Comparison of ENCODE assay signal across 31 cellular contexts in the genomic region with DNA sequence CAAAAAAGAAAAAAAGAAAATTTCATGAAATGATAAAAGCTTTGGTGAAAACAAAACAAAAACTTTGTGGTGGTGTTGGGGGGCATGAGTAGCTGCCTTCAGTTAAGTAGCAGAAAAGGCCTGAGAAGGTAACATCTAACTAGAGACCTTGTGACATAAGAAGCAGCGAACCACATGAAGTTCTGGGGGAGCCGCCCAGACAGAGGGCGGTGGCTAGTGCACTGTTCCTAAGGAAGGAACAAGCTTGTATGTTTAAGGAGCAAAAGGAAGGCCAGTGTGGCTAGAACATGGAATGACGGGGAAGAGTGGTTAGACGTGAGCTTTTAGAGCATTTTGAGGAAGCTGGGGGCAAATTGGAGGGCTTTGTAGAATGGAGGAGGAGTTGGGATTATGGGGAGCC. TPM values are rescaled to one million over a fixed set of nuclear protein-coding genes. Genes with fewer than 3 reads are reported as not detected.
"Had no signal": no experiment of that assay in that cellular context is flagged by ENCODE, and none has a peak within 500 bp of the region (broad histone marks: within the 10 kb centered on the region; RNA-seq: fewer than 3 reads in every experiment).

No MANE protein-coding gene starts in this region.

- H3K4me3 Mint-ChIP-seq: mesothelial cell of epicardium, naive B cell, nephron, type B pancreatic cell had no signal

- H3K9me3 ChIP-seq: esophagus squamous epithelium, mucosa of descending colon, prostate gland, right atrium auricular region, stomach, testis, tibial artery had no signal

- DNase-seq: cerebellar nuclear complex; effector CD8-positive, alpha-beta T cell; erythroblast; esophagus squamous epithelium; foreskin melanocyte; hypothalamus; immature natural killer cell; left ventricle myocardium superior; mesenchymal stem cell; mucosa of descending colon; naive B cell; nucleus accumbens; stimulated activated CD4-positive, alpha-beta T cell treated with anti-CD3 and anti-CD28 coated beads, Interleukin-12 subunit alpha, Interleukin-12 subunit beta, amount 100 ng/mL, for 4 hours; stimulated activated CD4-positive, alpha-beta T cell treated with anti-CD3 and anti-CD28 coated beads, Interleukin-1b, Interleukin-23, amount 100 ng/mL, for 48 hours; stimulated activated CD4-positive, alpha-beta T cell treated with anti-CD3 and anti-CD28 coated beads, Interleukin-4, amount 100 ng/mL, for 1 hour; stimulated activated CD8-positive, alpha-beta memory T cell treated with anti-CD3 and anti-CD28 coated beads, Interleukin-4, amount 100 ng/mL, for 48 hours; stimulated activated naive CD4-positive, alpha-beta T cell treated with Interleukin-2 at 50 U/mL for 16 hours; stomach; testis; tibial artery had no signal

- H3K27me3 ChIP-seq: esophagus squamous epithelium, right atrium auricular region, stomach, testis, tibial artery had no signal

- H3K27ac Mint-ChIP-seq: mesothelial cell of epicardium, nephron, type B pancreatic cell had no signal

- H3K4me1 Mint-ChIP-seq: nephron had no signal

- H3K27me3 Mint-ChIP-seq: naive B cell, type B pancreatic cell had no signal

- H3K4me3 ChIP-seq: esophagus squamous epithelium, lung, mucosa of descending colon, prostate gland, right atrium auricular region, smooth muscle cell, stomach, testis, tibial artery had no signal

- H3K4me2 ChIP-seq: smooth muscle cell had no signal

- H3K27ac ChIP-seq: esophagus squamous epithelium, prostate gland, right atrium auricular region, stomach, testis, tibial artery had no signal

- H3K36me3 ChIP-seq: esophagus squamous epithelium, prostate gland, right atrium auricular region, stomach, tibial artery had no signal

- ATAC-seq: left ventricle myocardium superior, mucosa of descending colon, sciatic nerve had no signal

- FAIRE-seq: keratinocyte, urothelium cell line had no signal

- H3K4me1 ChIP-seq: prostate gland, right atrium auricular region, tibial artery had no signal

- H3K9me3 Mint-ChIP-seq: immature natural killer cell, mesothelial cell of epicardium, naive B cell, nephron, type B pancreatic cell had no signal

RNA-seq across cellular contexts. Expression of gene TAGAP, which starts 37.3 kb away (rescaled TPM):
- total RNA-seq: osteocyte, smooth muscle cell had no signal
- polyA plus RNA-seq: smooth muscle cell had no signal
